In genomic region chr1:25146382-25146855, GRCh38 we compare ENCODE assay signal across 1 cellular context.
TF ChIP-seq lines count a peak whose summit lies in the region.

No MANE protein-coding gene starts in this region.

TF ChIP-seq in GM23338, 12 proteins besides CTCF, POLR2A, EP300 and RAD21:
- TF ChIP-seq ZNF462 (CRISPR knock-in tag; IDR thresholded peaks at IDR 0.05) (no peak), ZNF331 (CRISPR knock-in tag; IDR thresholded peaks at IDR 0.05; ENCODE audit: low read depth) (no peak), CREB1 (CRISPR knock-in tag; IDR thresholded peaks at IDR 0.05; ENCODE audit: low read depth) (no peak), REST (IDR thresholded peaks at IDR 0.05; ENCODE audit: unreplicated experiment) (no peak), POLR2AphosphoS5 (IDR thresholded peaks at IDR 0.05; ENCODE audit: low read depth) (no peak), STAT1 (IDR thresholded peaks at IDR 0.05; ENCODE audit: unreplicated experiment) (no peak), ETS1 (IDR thresholded peaks at IDR 0.05) (no peak), NANOG (IDR thresholded peaks at IDR 0.05; ENCODE audit: borderline replicate concordance) (no peak), JUNB (IDR thresholded peaks at IDR 0.05; ENCODE audit: unreplicated experiment) (no peak), ZNF114 (CRISPR knock-in tag; IDR thresholded peaks at IDR 0.05) (no peak), EZH2phosphoT487 (IDR thresholded peaks at IDR 0.05; ENCODE audit: unreplicated experiment) (no peak), EZH2 (IDR thresholded peaks at IDR 0.05; ENCODE audit: low read depth, unreplicated experiment) (no peak)
TF ChIP-seq in GM23338: peak in this region for 0.
